8 cellular contexts compared by ENCODE assay signal in genomic region chr2:46915811-46916630, GRCh38. TPM values are rescaled to one million over a fixed set of nuclear protein-coding genes. Genes with fewer than 3 reads are reported as not detected.
DNase-seq lines count a peak whose midpoint lies in the region; ATAC-seq and TF ChIP-seq lines count a peak whose summit lies in the region.

No MANE protein-coding gene starts in this region.

- no peak for TF ChIP-seq CTCF in CD8-positive, alpha-beta T cell (IDR thresholded peaks at IDR 0.05)

- peak overlapping the region; percentile 89 for H3K4me3 Mint-ChIP-seq in CD8-positive, alpha-beta T cell
- peak overlapping the region; percentile 85 for H3K4me3 Mint-ChIP-seq in activated CD8-positive, alpha-beta T cell treated with anti-CD3 and anti-CD28 coated beads, Interleukin-2, amount 10 ng/mL, durations not matched to agents 7 days and 5 days

- H3K4me3 ChIP-seq in CD8-positive, alpha-beta T cell (ENCODE audit: low read depth, low read length) = peak overlapping the region; percentile 87

- CTCF ChIA-PET in CD8-positive, alpha-beta T cell (lab: Charles Lee) = interaction anchor here (1.0 to 1.3 kb wide), 4 partner anchors 9 to 74 kb away, joined by 3 to 11 read pairs (median 4); no protein-coding TSS in a partner anchor
- CTCF ChIA-PET in activated CD8-positive, alpha-beta T cell treated with anti-CD3 and anti-CD28 coated beads, Interleukin-2, amount 10 ng/mL, durations not matched to agents 7 days and 5 days (lab: Charles Lee) = interaction anchor here (0.8 to 5.3 kb wide), 3 partner anchors 13 to 74 kb away, joined by 3 to 48 read pairs (median 3); no protein-coding TSS in a partner anchor

- peak; percentile 60 to 86 (median 74) for DNase-seq in CD8-positive, alpha-beta T cell
- DNase-seq in NCI-H748 treated with DMSO at 0.1 percent for 48 hours (lab: John Stamatoyannopoulos, UW) = peak; percentile 54
- peak; percentile 83 for DNase-seq in activated CD8-positive, alpha-beta T cell treated with anti-CD3 and anti-CD28 coated beads, Interleukin-2, amount 10 ng/mL, durations not matched to agents 7 days and 5 days
- peak; percentile 72 for DNase-seq in effector CD4-positive, alpha-beta T cell
- DNase-seq in lung microvascular endothelial cell (ENCODE audit: low read depth in 2 of 2) = peak; percentile 81 to 95
- peak; percentile 52 to 65 (median 56) for DNase-seq in stimulated activated CD4-positive, alpha-beta T cell treated with anti-CD3 and anti-CD28 coated beads, TNF-alpha, amount 100 ng/mL, for 4 hours (ENCODE audit: low read depth in 3 of 3)

- no peaks in the 10 kb centered on the region for H3K9me3 ChIP-seq in CD8-positive, alpha-beta T cell (ENCODE audit: low read length)

- no peaks in the 10 kb centered on the region for H3K36me3 ChIP-seq in CD8-positive, alpha-beta T cell (ENCODE audit: insufficient read depth, low read length)

- H3K27me3 Mint-ChIP-seq in CD8-positive, alpha-beta T cell (ENCODE audit: low read depth) = no peaks in the 10 kb centered on the region
- H3K27me3 Mint-ChIP-seq in activated CD8-positive, alpha-beta T cell treated with anti-CD3 and anti-CD28 coated beads, Interleukin-2, amount 10 ng/mL, durations not matched to agents 7 days and 5 days (ENCODE audit: low read depth) = no peaks in the 10 kb centered on the region

- POLR2A ChIA-PET in CD8-positive, alpha-beta T cell (lab: Charles Lee) = interaction anchor here (0.5 to 1.2 kb wide), 5 partner anchors 9 to 300 kb away, joined by 3 to 5 read pairs (median 3); no protein-coding TSS in a partner anchor
- POLR2A ChIA-PET in activated CD8-positive, alpha-beta T cell treated with anti-CD3 and anti-CD28 coated beads, Interleukin-2, amount 10 ng/mL, durations not matched to agents 7 days and 5 days (lab: Charles Lee) = interaction anchor here (1.0 kb wide), 1 partner anchor 12 kb away, joined by 4 read pairs; no protein-coding TSS in a partner anchor

- no peaks in the 10 kb centered on the region for H3K9me3 Mint-ChIP-seq in CD8-positive, alpha-beta T cell
- H3K9me3 Mint-ChIP-seq in activated CD8-positive, alpha-beta T cell treated with anti-CD3 and anti-CD28 coated beads, Interleukin-2, amount 10 ng/mL, durations not matched to agents 7 days and 5 days (ENCODE audit: insufficient read depth) = no peaks in the 10 kb centered on the region

- intact Hi-C loops in CD8-positive, alpha-beta T cell (cut with DNase I, micrococcal nuclease) = loop anchor here (2.0 to 5.0 kb wide), 9 partner anchors 15 to 1264 kb away; partner anchors contain the start of genes MSH2 (in 2 of the 2), MSH6 (in 2 of the 2), FBXO11 (in 1 of the 2) and PRKCE (in 1 of the 2)

- H3K27ac Mint-ChIP-seq in CD8-positive, alpha-beta T cell = peak overlapping the region; percentile 85
- peak overlapping the region; percentile 37 for H3K27ac Mint-ChIP-seq in activated CD8-positive, alpha-beta T cell treated with anti-CD3 and anti-CD28 coated beads, Interleukin-2, amount 10 ng/mL, durations not matched to agents 7 days and 5 days

- H3K4me1 ChIP-seq in CD8-positive, alpha-beta T cell (ENCODE audit: insufficient read depth, low read length) = peaks cover 39% of the 10 kb centered on the region

- H3K27me3 ChIP-seq in CD8-positive, alpha-beta T cell (ENCODE audit: insufficient read depth, low read length) = no peaks in the 10 kb centered on the region

- peak; percentile 80 for ATAC-seq in CD8-positive, alpha-beta T cell
- ATAC-seq in GM19452 (IDR thresholded peaks at IDR 0.05; ENCODE audit: unreplicated experiment) (peak; percentile 79), HG03571 (IDR thresholded peaks at IDR 0.05; ENCODE audit: unreplicated experiment) (peak; percentile 82)
- peak; percentile 86 for ATAC-seq in activated CD8-positive, alpha-beta T cell treated with anti-CD3 and anti-CD28 coated beads, Interleukin-2, amount 10 ng/mL, durations not matched to agents 7 days and 5 days

- H3K4me1 Mint-ChIP-seq in CD8-positive, alpha-beta T cell (ENCODE audit: low read depth) = peaks cover 53% of the 10 kb centered on the region
- H3K4me1 Mint-ChIP-seq in activated CD8-positive, alpha-beta T cell treated with anti-CD3 and anti-CD28 coated beads, Interleukin-2, amount 10 ng/mL, durations not matched to agents 7 days and 5 days (ENCODE audit: low read depth) = peaks cover 48% of the 10 kb centered on the region

- H3K36me3 Mint-ChIP-seq in CD8-positive, alpha-beta T cell = peaks cover 17% of the 10 kb centered on the region
- peaks cover 20% of the 10 kb centered on the region for H3K36me3 Mint-ChIP-seq in activated CD8-positive, alpha-beta T cell treated with anti-CD3 and anti-CD28 coated beads, Interleukin-2, amount 10 ng/mL, durations not matched to agents 7 days and 5 days (ENCODE audit: low read depth)

- peak overlapping the region; percentile 86 for H3K27ac ChIP-seq in CD8-positive, alpha-beta T cell (ENCODE audit: low read depth, low read length)

RNA-seq across cellular contexts. Expression of gene MCFD2, which starts 0.4 kb away (rescaled TPM):
- total RNA-seq in CD8-positive, alpha-beta T cell = 10 to 100 TPM; 35.5 to 40.3 TPM
- total RNA-seq in activated CD8-positive, alpha-beta T cell treated with anti-CD3 and anti-CD28 coated beads, Interleukin-2, amount 10 ng/mL, durations not matched to agents 7 days and 5 days = 10 to 100 TPM; 41.7 to 44.3 TPM
- total RNA-seq in lung microvascular endothelial cell = 161 and 185 TPM in 2 replicates

RNA-seq across cellular contexts. Expression of gene TTC7A, which starts 25.0 kb away (rescaled TPM):
- 10 to 100 TPM; 53.7 to 53.8 TPM for total RNA-seq in CD8-positive, alpha-beta T cell
- total RNA-seq in activated CD8-positive, alpha-beta T cell treated with anti-CD3 and anti-CD28 coated beads, Interleukin-2, amount 10 ng/mL, durations not matched to agents 7 days and 5 days = 10 to 100 TPM; 59.3 to 61.0 TPM
- total RNA-seq in lung microvascular endothelial cell = 5.4 and 7.1 TPM in 2 replicates

Comparison
In these comparisons a context has a peak if more than half of its experiments do, and no peak if none do; other contexts are left out.
1. Peak in every context shown above with its lines: DNase-seq, ATAC-seq, H3K4me3 ChIP-seq and H3K27ac ChIP-seq.